ENCODE assay signal across 19 cellular contexts in genomic region chr6:40492126-40492525, GRCh38.
DNase-seq lines count a peak whose midpoint lies in the region; TF ChIP-seq lines count a peak whose summit lies in the region.
"Had no signal": no experiment of that assay in that cellular context is flagged by ENCODE, and none has a peak within 500 bp of the region (broad histone marks: within the 10 kb centered on the region; RNA-seq: fewer than 3 reads in every experiment).

No MANE protein-coding gene starts in this region.

- no peaks in the 10 kb centered on the region for H3K9me3 ChIP-seq in BLaER1

- H3K27ac ChIP-seq in BLaER1 (no peak overlapping the region), VCaP (peak overlapping the region; percentile 61)

- peak overlapping the region; percentile 25; the same call in 1 of the 2 replicates for H3K4me2 ChIP-seq in BLaER1

- TF ChIP-seq CTCF in VCaP (conservative IDR thresholded peaks at IDR 0.05), result no peak
- no peak for TF ChIP-seq CTCF in epithelial cell of esophagus (IDR thresholded peaks at IDR 0.05; ENCODE audit: insufficient read depth, low read depth, low read length, missing control alignments)

- H3K4me3 ChIP-seq in BLaER1 (no peak overlapping the region), epithelial cell of esophagus (ENCODE audit: low read length) (no peak overlapping the region)

- H3K4me1 ChIP-seq in BLaER1, result peaks cover 22% of the 10 kb centered on the region

- DNase-seq in epithelial cell of esophagus (ENCODE audit: low read depth) (peak; percentile 4), left kidney (ENCODE audit: low read depth, low spot score) (peak; percentile 53), NCI-H1105 (lab: John Stamatoyannopoulos, UW) (no peak), RPMI8226 (no peak), AML-193 (lab: John Stamatoyannopoulos, UW) (no peak), activated gamma-delta T cell treated with Interleukin-2 at 50 U/mL for 16 hours (no peak)
- DNase-seq: DMS53, GDM1, HFFc6, Kasumi-1, NCI-H1417, NCI-H1694 treated with DMSO at 0.1 percent for 48 hours, NCI-H2107, NCI-H226, NCI-H510A treated with DMSO at 0.1 percent for 48 hours, OCI-M1, Right ventricle myocardium superior had no signal

- 0 out of 2 replicates have a peak, but pooled peaks cover 4% of the 10 kb centered on the region for H3K36me3 ChIP-seq in BLaER1

- H3K9ac ChIP-seq in BLaER1, result no peak overlapping the region

- H3K27me3 ChIP-seq in BLaER1, result no peaks in the 10 kb centered on the region

- H4K20me1 ChIP-seq in BLaER1, result peaks cover 97% of the 10 kb centered on the region

Comparison
In these comparisons a context has a peak if more than half of its experiments do, and no peak if none do; other contexts are left out.
1. DNase-seq: peak in epithelial cell of esophagus (single experiment) and left kidney (single experiment); none in NCI-H1105 (single experiment), RPMI8226 (single experiment), AML-193 (0 of 2) and activated gamma-delta T cell treated with Interleukin-2 at 50 U/mL for 16 hours (single experiment).